Comparison of ENCODE assay signal across 19 cellular contexts in the genomic region with DNA sequence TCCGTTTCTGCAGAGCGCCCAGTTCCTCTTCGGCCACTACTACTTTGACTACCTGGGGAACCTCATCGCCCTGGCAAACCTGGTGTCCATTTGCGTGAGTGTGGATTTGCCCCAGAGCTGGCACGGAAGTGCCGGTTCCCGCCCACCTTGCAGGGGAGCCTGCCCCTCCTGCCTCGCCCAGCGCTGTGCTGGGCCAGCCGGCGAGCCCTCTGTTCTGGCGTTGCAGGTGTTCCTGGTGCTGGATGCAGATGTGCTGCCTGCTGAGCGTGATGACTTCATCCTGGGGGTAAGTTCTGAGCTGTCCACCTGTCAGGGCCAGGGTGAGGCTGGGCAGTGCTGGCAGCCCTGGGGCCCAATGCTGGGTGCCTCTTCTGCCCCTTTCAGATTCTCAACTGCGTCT. TPM values are rescaled to one million over a fixed set of nuclear protein-coding genes. Genes with fewer than 3 reads are reported as not detected.
DNase-seq lines count a peak whose midpoint lies in the region; ATAC-seq and TF ChIP-seq lines count a peak whose summit lies in the region.
"Had no signal": no experiment of that assay in that cellular context is flagged by ENCODE, and none has a peak within 500 bp of the region (broad histone marks: within the 10 kb centered on the region; RNA-seq: fewer than 3 reads in every experiment).

No MANE protein-coding gene starts in this region.

- H3K27ac Mint-ChIP-seq in dendritic cell treated with granulocyte-macrophage colony-stimulating factor and Interleukin-4, amounts not matched to agents 40 ng/mL and 50 ng/mL, for 4 days, result peak overlapping the region; percentile 94
- H3K27ac Mint-ChIP-seq: B cell; CD4-positive, alpha-beta T cell; HFFc6 had no signal

- peak; percentile 6; the same call in 1 of the 2 replicates for TF ChIP-seq RAD21 in Ishikawa (IDR thresholded peaks at IDR 0.05; ENCODE audit: low read depth)

- peaks cover 48% of the 10 kb centered on the region for H3K4me1 Mint-ChIP-seq in dendritic cell treated with granulocyte-macrophage colony-stimulating factor and Interleukin-4, amounts not matched to agents 40 ng/mL and 50 ng/mL, for 4 days (ENCODE audit: low read depth)

- TF ChIP-seq POLR2A in gastroesophageal sphincter (IDR thresholded peaks at IDR 0.05), result no peak

- ATAC-seq in gastroesophageal sphincter, result no peak
- ATAC-seq in HG03342 (IDR thresholded peaks at IDR 0.05; ENCODE audit: unreplicated experiment), result no peak
- ATAC-seq: GM12878, HCT116 had no signal

- H3K4me2 ChIP-seq in BLaER1 treated with 17β-estradiol and CSF1 and Interleukin-3, amounts not matched to agents 10 nM and 100 nM, result peak overlapping the region in 9 of 11 experiments; percentile 82 to 95 (median 90); a peak in 15 of 22 replicates

- TF ChIP-seq EP300 in Ishikawa (IDR thresholded peaks at IDR 0.05; ENCODE audit: borderline replicate concordance) (peak; percentile 94), gastroesophageal sphincter (IDR thresholded peaks at IDR 0.05) (no peak)

- H3K27me3 Mint-ChIP-seq in dendritic cell treated with granulocyte-macrophage colony-stimulating factor and Interleukin-4, amounts not matched to agents 40 ng/mL and 50 ng/mL, for 4 days, result no peaks in the 10 kb centered on the region
- H3K27me3 Mint-ChIP-seq: B cell; CD4-positive, alpha-beta T cell had no signal

- no peaks in the 10 kb centered on the region for H3K27me3 ChIP-seq in BLaER1 treated with 17β-estradiol and CSF1 and Interleukin-3, amounts not matched to agents 10 nM and 100 nM
- no peaks in the 10 kb centered on the region for H3K27me3 ChIP-seq in gastroesophageal sphincter

- intact Hi-C loops in dendritic cell treated with granulocyte-macrophage colony-stimulating factor and Interleukin-4, amounts not matched to agents 40 ng/mL and 50 ng/mL, for 4 days (cut with micrococcal nuclease), result no loop called here

- peak overlapping the region in 4 of 11 experiments; percentile 64 to 77 (median 66); a peak in 8 of 22 replicates for H3K9ac ChIP-seq in BLaER1 treated with 17β-estradiol and CSF1 and Interleukin-3, amounts not matched to agents 10 nM and 100 nM

- peak overlapping the region in 7 of 11 experiments; percentile 76 to 92 (median 82); a peak in 8 of 22 replicates for H3K27ac ChIP-seq in BLaER1 treated with 17β-estradiol and CSF1 and Interleukin-3, amounts not matched to agents 10 nM and 100 nM
- H3K27ac ChIP-seq in gastroesophageal sphincter, result peak overlapping the region in 3 of 4 donors; percentile 41 to 89 (median 47)

- no peak for DNase-seq in EL
- no peak for DNase-seq in activated naive CD4-positive, alpha-beta T cell treated with Interleukin-2 at 50 U/mL for 16 hours
- DNase-seq in NCI-H446 (lab: John Stamatoyannopoulos, UW), result no peak
- DNase-seq: C1 segment of cervical spinal cord; CD4-positive, alpha-beta T cell; DMS153; DMS79; GF-D8; GOT3; H7; HFFc6 had no signal

- H3K9me3 Mint-ChIP-seq in dendritic cell treated with granulocyte-macrophage colony-stimulating factor and Interleukin-4, amounts not matched to agents 40 ng/mL and 50 ng/mL, for 4 days, result no peaks in the 10 kb centered on the region
- H3K9me3 Mint-ChIP-seq: CD4-positive, alpha-beta T cell; HFFc6 had no signal

- peaks cover 47 to 63% (median 55%) of the 10 kb centered on the region in 10 experiments for H3K4me1 ChIP-seq in BLaER1 treated with 17β-estradiol and CSF1 and Interleukin-3, amounts not matched to agents 10 nM and 100 nM
- H3K4me1 ChIP-seq in gastroesophageal sphincter, result peaks cover 0 to 39% (median 15%) of the 10 kb centered on the region in 3 donors

- peaks cover 24 to 83% (median 56%) of the 10 kb centered on the region in 11 experiments for H3K36me3 ChIP-seq in BLaER1 treated with 17β-estradiol and CSF1 and Interleukin-3, amounts not matched to agents 10 nM and 100 nM
- peaks cover 0 to 74% of the 10 kb centered on the region in 2 donors for H3K36me3 ChIP-seq in gastroesophageal sphincter

- no peak overlapping the region for H3K4me3 ChIP-seq in BLaER1 treated with 17β-estradiol and CSF1 and Interleukin-3, amounts not matched to agents 10 nM and 100 nM
- no peak overlapping the region for H3K4me3 ChIP-seq in gastroesophageal sphincter
- H3K4me3 ChIP-seq: GM12878 had no signal

- no peak overlapping the region for H3K4me3 Mint-ChIP-seq in dendritic cell treated with granulocyte-macrophage colony-stimulating factor and Interleukin-4, amounts not matched to agents 40 ng/mL and 50 ng/mL, for 4 days
- H3K4me3 Mint-ChIP-seq: B cell; CD4-positive, alpha-beta T cell; HFFc6 had no signal

- TF ChIP-seq CTCF in gastroesophageal sphincter (IDR thresholded peaks at IDR 0.05), result no peak

- 100% methylated on average over 1 of the region's 15 CpGs; no CpG with 5 or more reads in 1 of the 2 donors for WGBS in gastroesophageal sphincter (ENCODE audit: low coverage in 1 of 2), 2 donors

- peaks cover 32 to 90% (median 60%) of the 10 kb centered on the region in 11 experiments for H4K20me1 ChIP-seq in BLaER1 treated with 17β-estradiol and CSF1 and Interleukin-3, amounts not matched to agents 10 nM and 100 nM

- H3K36me3 Mint-ChIP-seq in dendritic cell treated with granulocyte-macrophage colony-stimulating factor and Interleukin-4, amounts not matched to agents 40 ng/mL and 50 ng/mL, for 4 days (ENCODE audit: low read depth), result peaks cover 95% of the 10 kb centered on the region

- H3K9me3 ChIP-seq in BLaER1 treated with 17β-estradiol and CSF1 and Interleukin-3, amounts not matched to agents 10 nM and 100 nM (replicated peaks in 1 of 11), result no peaks in the 10 kb centered on the region
- no peaks in the 10 kb centered on the region for H3K9me3 ChIP-seq in gastroesophageal sphincter

TF ChIP-seq in Ishikawa, 13 proteins besides CTCF, POLR2A, EP300 and RAD21:
- TF ChIP-seq ZBTB7A (IDR thresholded peaks at IDR 0.05; ENCODE audit: low read depth), result peak; percentile 81; the same call in 1 of the 2 replicates
- 0 out of 2 replicates have a peak, but pooled peaks have one; percentile 30 for TF ChIP-seq YY1 (IDR thresholded peaks at IDR 0.05; ENCODE audit: low read depth)
- peak; percentile 83 for TF ChIP-seq NFIC (IDR thresholded peaks at IDR 0.05)
- TF ChIP-seq, protein P1, sequence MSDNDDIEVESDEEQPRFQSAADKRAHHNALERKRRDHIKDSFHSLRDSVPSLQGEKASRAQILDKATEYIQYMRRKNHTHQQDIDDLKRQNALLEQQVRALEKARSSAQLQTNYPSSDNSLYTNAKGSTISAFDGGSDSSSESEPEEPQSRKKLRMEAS (IDR thresholded peaks at IDR 0.05), result peak; percentile 61
- TF ChIP-seq FOXM1 (IDR thresholded peaks at IDR 0.05; ENCODE audit: borderline replicate concordance, low read depth), result peak; percentile 88
- TF ChIP-seq, protein P2, sequence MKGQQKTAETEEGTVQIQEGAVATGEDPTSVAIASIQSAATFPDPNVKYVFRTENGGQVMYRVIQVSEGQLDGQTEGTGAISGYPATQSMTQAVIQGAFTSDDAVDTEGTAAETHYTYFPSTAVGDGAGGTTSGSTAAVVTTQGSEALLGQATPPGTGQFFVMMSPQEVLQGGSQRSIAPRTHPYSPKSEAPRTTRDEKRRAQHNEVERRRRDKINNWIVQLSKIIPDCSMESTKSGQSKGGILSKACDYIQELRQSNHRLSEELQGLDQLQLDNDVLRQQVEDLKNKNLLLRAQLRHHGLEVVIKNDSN (IDR thresholded peaks at IDR 0.05), result 0 out of 2 replicates have a peak, but pooled peaks have one; percentile 11
- peak; percentile 99 for TF ChIP-seq TCF12 (IDR thresholded peaks at IDR 0.05; ENCODE audit: low read depth)
- no peak for TF ChIP-seq TAF1 (IDR thresholded peaks at IDR 0.05; ENCODE audit: low read depth)
- TF ChIP-seq CEBPB (IDR thresholded peaks at IDR 0.05), result no peak
- TF ChIP-seq TEAD4 (IDR thresholded peaks at IDR 0.05), result peak; percentile 56; the same call in 1 of the 2 replicates
- no peak for TF ChIP-seq EGR1 (IDR thresholded peaks at IDR 0.05)
- TF ChIP-seq, protein P3, sequence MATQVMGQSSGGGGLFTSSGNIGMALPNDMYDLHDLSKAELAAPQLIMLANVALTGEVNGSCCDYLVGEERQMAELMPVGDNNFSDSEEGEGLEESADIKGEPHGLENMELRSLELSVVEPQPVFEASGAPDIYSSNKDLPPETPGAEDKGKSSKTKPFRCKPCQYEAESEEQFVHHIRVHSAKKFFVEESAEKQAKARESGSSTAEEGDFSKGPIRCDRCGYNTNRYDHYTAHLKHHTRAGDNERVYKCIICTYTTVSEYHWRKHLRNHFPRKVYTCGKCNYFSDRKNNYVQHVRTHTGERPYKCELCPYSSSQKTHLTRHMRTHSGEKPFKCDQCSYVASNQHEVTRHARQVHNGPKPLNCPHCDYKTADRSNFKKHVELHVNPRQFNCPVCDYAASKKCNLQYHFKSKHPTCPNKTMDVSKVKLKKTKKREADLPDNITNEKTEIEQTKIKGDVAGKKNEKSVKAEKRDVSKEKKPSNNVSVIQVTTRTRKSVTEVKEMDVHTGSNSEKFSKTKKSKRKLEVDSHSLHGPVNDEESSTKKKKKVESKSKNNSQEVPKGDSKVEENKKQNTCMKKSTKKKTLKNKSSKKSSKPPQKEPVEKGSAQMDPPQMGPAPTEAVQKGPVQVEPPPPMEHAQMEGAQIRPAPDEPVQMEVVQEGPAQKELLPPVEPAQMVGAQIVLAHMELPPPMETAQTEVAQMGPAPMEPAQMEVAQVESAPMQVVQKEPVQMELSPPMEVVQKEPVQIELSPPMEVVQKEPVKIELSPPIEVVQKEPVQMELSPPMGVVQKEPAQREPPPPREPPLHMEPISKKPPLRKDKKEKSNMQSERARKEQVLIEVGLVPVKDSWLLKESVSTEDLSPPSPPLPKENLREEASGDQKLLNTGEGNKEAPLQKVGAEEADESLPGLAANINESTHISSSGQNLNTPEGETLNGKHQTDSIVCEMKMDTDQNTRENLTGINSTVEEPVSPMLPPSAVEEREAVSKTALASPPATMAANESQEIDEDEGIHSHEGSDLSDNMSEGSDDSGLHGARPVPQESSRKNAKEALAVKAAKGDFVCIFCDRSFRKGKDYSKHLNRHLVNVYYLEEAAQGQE (IDR thresholded peaks at IDR 0.05; ENCODE audit: low read depth), result no peak
- no peak for TF ChIP-seq CREB1 (IDR thresholded peaks at IDR 0.05; ENCODE audit: low read depth)

RNA-seq across cellular contexts. Expression of a gene that starts 29.8 kb away (rescaled TPM):
- 10 to 100 TPM; 16.8 to 33.8 (median 28.3) TPM for total RNA-seq in gastroesophageal sphincter
